ENCODE assay signal across 10 cellular contexts in the genomic region with DNA sequence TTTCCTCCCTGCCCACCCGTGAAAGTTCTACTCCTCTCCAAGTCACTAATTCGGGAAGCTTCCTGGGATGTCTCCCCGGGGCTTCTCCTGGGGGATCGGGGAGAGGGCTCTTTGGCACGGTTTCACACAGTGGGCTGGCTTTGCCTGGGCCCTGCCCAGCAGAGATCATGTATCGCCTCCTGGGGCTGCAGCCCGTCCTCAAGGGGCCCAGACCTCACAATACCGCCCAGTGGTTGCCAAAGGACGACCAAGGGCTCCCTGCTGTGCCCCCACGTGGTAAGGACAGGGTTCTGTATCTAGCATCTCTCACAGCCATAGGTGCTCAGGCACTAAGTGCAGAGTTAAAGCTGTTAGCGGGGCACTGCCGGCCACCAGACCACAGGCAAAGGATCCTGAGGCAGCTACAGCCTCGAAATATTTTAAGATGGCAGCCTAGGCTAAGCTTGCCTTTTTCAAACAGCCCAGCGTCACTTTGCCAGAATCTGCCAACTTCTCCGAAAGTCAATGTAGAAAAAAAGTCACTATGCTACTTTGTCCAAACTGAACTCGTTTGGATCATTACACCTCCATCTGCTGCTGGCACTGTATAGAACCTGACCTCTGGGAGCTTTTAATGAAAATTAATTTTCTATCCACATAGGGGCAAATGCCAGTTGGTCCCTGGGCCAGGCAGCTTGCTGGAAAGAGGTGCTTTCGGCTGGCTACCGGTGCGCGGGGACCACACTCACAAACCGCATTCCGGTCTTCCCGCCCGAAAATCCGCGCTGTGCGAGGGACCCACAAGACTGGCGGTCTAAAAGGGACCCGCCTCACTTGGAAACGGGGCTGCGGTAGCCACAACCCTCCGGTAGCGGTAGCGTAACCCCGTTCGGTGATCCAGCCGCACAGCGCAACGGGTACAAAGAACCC. TPM values are rescaled to one million over a fixed set of nuclear protein-coding genes. Genes with fewer than 3 reads are reported as not detected.
DNase-seq lines count a peak whose midpoint lies in the region; ATAC-seq and TF ChIP-seq lines count a peak whose summit lies in the region.
"Had no signal": no experiment of that assay in that cellular context is flagged by ENCODE, and none has a peak within 500 bp of the region (broad histone marks: within the 10 kb centered on the region; RNA-seq: fewer than 3 reads in every experiment).

No MANE protein-coding gene starts in this region.

- peaks cover 64% of the 10 kb centered on the region for H3K4me1 Mint-ChIP-seq in neural progenitor cell

- peaks cover 19% of the 10 kb centered on the region for H3F3A ChIP-seq in neural progenitor cell (ENCODE audit: low read depth)

- H3K9me3 Mint-ChIP-seq in neural progenitor cell = peaks cover 15% of the 10 kb centered on the region

- no peaks in the 10 kb centered on the region for H3K36me3 ChIP-seq in neural progenitor cell

- peaks cover 86% of the 10 kb centered on the region for H3K79me2 ChIP-seq in neural progenitor cell (ENCODE audit: low read depth)

- peaks cover 59% of the 10 kb centered on the region for H4K20me1 ChIP-seq in neural progenitor cell (ENCODE audit: low read depth)

- peak overlapping the region; percentile 90 for H3K4me3 Mint-ChIP-seq in neural progenitor cell

- H3K27me3 Mint-ChIP-seq in neural progenitor cell (ENCODE audit: insufficient read depth, low read depth) = peaks cover 2% of the 10 kb centered on the region

- ATAC-seq in HG02623 (IDR thresholded peaks at IDR 0.05; ENCODE audit: unreplicated experiment) = no peak
- ATAC-seq: Panc1 had no signal

- H3K4me3 ChIP-seq in neural progenitor cell = no peak overlapping the region

- peaks cover 44% of the 10 kb centered on the region for H3K36me3 Mint-ChIP-seq in neural progenitor cell

- TF ChIP-seq CTCF in neural progenitor cell (IDR thresholded peaks at IDR 0.05) = no peak
- TF ChIP-seq CTCF in GM10266 (IDR thresholded peaks at IDR 0.05; ENCODE audit: control insufficient read depth, insufficient read depth, low read depth, missing control alignments) = no peak

- H3K27ac ChIP-seq in neural progenitor cell = no peak overlapping the region
- H3K27ac ChIP-seq: epithelial cell of prostate had no signal

- H3K27ac Mint-ChIP-seq in neural progenitor cell = peak overlapping the region; percentile 27

- H3K27me3 ChIP-seq in neural progenitor cell = no peaks in the 10 kb centered on the region

- DNase-seq in G401 (ENCODE audit: low spot score) (peak; percentile 17), NCI-H2171 (lab: John Stamatoyannopoulos, UW) (peak; percentile 31), dermis blood vessel endothelial cell (peak; percentile 51), neural progenitor cell (ENCODE audit: low spot score) (peak; percentile 46), GM10266 (ENCODE audit: extremely low spot score) (no peak), UCSD-AML1 (lab: John Stamatoyannopoulos, UW; ENCODE audit: unreplicated experiment) (no peak)
- DNase-seq in effector CD4-positive, alpha-beta T cell = no peak

- H3K4me1 ChIP-seq in neural progenitor cell = peaks cover 33% of the 10 kb centered on the region

- no peak overlapping the region for H3K9ac ChIP-seq in neural progenitor cell

- no peak overlapping the region for H2AFZ ChIP-seq in neural progenitor cell (replicated peaks)

- peaks cover 5% of the 10 kb centered on the region for H3K9me3 ChIP-seq in neural progenitor cell (ENCODE audit: low read depth)

- in situ Hi-C loops in G401 (cut with HindIII; ENCODE audit: low sequenced_read_pairs) = loop anchor here (25.0 kb wide), 1 partner anchor 257 kb away; a partner anchor contains a TSS

- H3K4me2 ChIP-seq in neural progenitor cell = peak overlapping the region; percentile 15

RNA-seq across cellular contexts. Expression of a gene that starts 1.3 kb away (rescaled TPM):
- not detected in 2 replicates for total RNA-seq in G401 (2014; rRNA removed; shearing (Covaris generic))
- total RNA-seq in dermis blood vessel endothelial cell (0.23 and 0.34 TPM in 2 replicates), neural progenitor cell (ENCODE audit: low replicate concordance) (0.37 TPM in 1 of 2 replicates, not detected in the other)

RNA-seq across cellular contexts. Expression of a gene that starts 7.9 kb away (rescaled TPM):
- total RNA-seq in G401 (2014; rRNA removed; shearing (Covaris generic)) = 19.3 and 24.9 TPM in 2 replicates
- total RNA-seq in dermis blood vessel endothelial cell = 53.9 and 64.8 TPM in 2 replicates
- 46.4 and 74.3 TPM in 2 replicates for total RNA-seq in neural progenitor cell (ENCODE audit: low replicate concordance)

Comparison
In these comparisons a context has a peak if more than half of its experiments do, and no peak if none do; other contexts are left out.
1. DNase-seq: peak in G401 (single experiment), NCI-H2171 (single experiment), dermis blood vessel endothelial cell (single experiment) and neural progenitor cell (single experiment); none in GM10266 (single experiment), effector CD4-positive, alpha-beta T cell (single experiment) and UCSD-AML1 (single experiment).